ENCODE assay signal across 26 cellular contexts in the genomic region with DNA sequence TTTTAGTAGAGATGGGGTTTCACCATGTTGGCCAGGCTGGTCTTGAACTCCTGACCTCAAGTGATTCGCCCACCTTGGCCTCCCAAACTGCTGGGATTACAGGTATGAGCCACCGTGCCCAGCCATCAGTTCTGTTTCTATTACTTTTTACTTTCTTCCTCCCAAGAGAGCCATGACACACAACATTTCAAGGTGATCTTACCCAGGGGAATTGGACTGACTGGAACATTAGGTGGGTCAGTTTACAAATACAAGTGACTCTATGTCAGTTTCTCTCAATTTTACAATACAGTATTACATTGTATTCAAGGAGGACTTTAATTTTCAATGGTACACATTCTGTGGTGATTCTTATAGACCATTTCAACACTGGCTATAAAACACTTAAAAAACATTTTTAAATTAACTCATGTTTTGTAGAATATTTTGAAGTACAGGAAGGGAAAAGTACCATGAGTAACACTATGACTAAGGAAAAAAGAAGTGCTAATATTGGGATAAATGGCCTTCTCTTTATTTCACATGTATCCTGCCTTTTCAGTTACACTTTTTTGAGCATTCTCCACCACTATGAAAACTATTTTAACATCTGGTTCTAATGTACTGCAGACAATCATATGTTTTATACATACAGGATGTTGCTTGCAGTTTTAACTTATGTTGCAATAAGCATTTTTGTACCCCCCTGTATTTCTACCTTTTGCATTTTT. TPM values are rescaled to one million over a fixed set of nuclear protein-coding genes. Genes with fewer than 3 reads are reported as not detected.
DNase-seq lines count a peak whose midpoint lies in the region; ATAC-seq and TF ChIP-seq lines count a peak whose summit lies in the region.
"Had no signal": no experiment of that assay in that cellular context is flagged by ENCODE, and none has a peak within 500 bp of the region (broad histone marks: within the 10 kb centered on the region; RNA-seq: fewer than 3 reads in every experiment).

No MANE protein-coding gene starts in this region.

- no peak for ATAC-seq in GM18517 (IDR thresholded peaks at IDR 0.05; ENCODE audit: unreplicated experiment)
- ATAC-seq: activated CD8-positive, alpha-beta T cell treated with anti-CD3 and anti-CD28 coated beads, Interleukin-2, amount 10 ng/mL, durations not matched to agents 7 days and 5 days; gastrocnemius medialis; naive thymus-derived CD8-positive, alpha-beta T cell; right lobe of liver; stimulated activated effector memory CD8-positive, alpha-beta T cell treated with anti-CD3 and anti-CD28 coated beads, Interleukin-12 subunit alpha, Interleukin-12 subunit beta, amount 100 ng/mL, for 72 hours had no signal

- no peaks in the 10 kb centered on the region for H3K9me3 ChIP-seq in smooth muscle cell (replicated peaks; ENCODE audit: low read depth)
- H3K9me3 ChIP-seq: gastrocnemius medialis, right lobe of liver, vagina had no signal

- peak; percentile 57 for DNase-seq in BJ (ENCODE audit: low read depth)
- peak; percentile 17 for DNase-seq in LHCN-M2 (ENCODE audit: low read depth)
- DNase-seq in cardiac fibroblast (ENCODE audit: low read depth in 2 of 2) = peak; percentile 12 to 69
- DNase-seq in kidney tubule cell (ENCODE audit: low spot score) = peak; percentile 30
- no peak for DNase-seq in NCI-H1417 treated with DMSO at 0.1 percent for 48 hours (lab: John Stamatoyannopoulos, UW)
- no peak for DNase-seq in smooth muscle cell (lab: John Stamatoyannopoulos, UW; ENCODE audit: unreplicated experiment)
- no peak for DNase-seq in NCI-H510A treated with DMSO at 0.1 percent for 48 hours (lab: John Stamatoyannopoulos, UW)
- DNase-seq: ACHN; activated CD4-positive, CD25-positive, alpha-beta regulatory T cell treated with anti-CD3 and anti-CD28 coated beads, Interleukin-2, amount 50 U/mL, for 72 hours; activated CD8-positive, alpha-beta T cell treated with anti-CD3 and anti-CD28 coated beads, Interleukin-2, amount 10 ng/mL, durations not matched to agents 7 days and 5 days; activated naive CD4-positive, alpha-beta T cell treated with anti-CD3 and anti-CD28 coated beads, Interleukin-2, amount 10 ng/mL, durations not matched to agents 7 days and 5 days; activated T-cell treated with anti-CD3 and anti-CD28 coated beads, Interleukin-2, amount 50 U/mL, for 1 hour; anterior cingulate cortex; endodermal cell; gastrocnemius medialis; GDM1; GOT3; mesendoderm; naive thymus-derived CD8-positive, alpha-beta T cell; NCI-H1105; NCI-H2081 treated with DMSO at 0.1 percent for 48 hours; NCI-H446 treated with DMSO at 0.1 percent for 48 hours; right lobe of liver had no signal

- H3F3A ChIP-seq in smooth muscle cell (ENCODE audit: low read depth) = no peaks in the 10 kb centered on the region

- POLR2A ChIA-PET in BJ (lab: Charles Lee) = no interaction called here

- no peak overlapping the region for H3K4me2 ChIP-seq in smooth muscle cell

- no peak overlapping the region for H3K9ac ChIP-seq in smooth muscle cell (ENCODE audit: low read depth)

- H3K4me3 ChIP-seq in BJ (ENCODE audit: low read depth, low read length) (no peak overlapping the region), cardiac fibroblast (replicated peaks in 1 of 2; ENCODE audit: low read depth in 2 of 2, low read length in 2 of 2) (no peak overlapping the region), smooth muscle cell (no peak overlapping the region)
- H3K4me3 ChIP-seq: gastrocnemius medialis, right lobe of liver, vagina had no signal

- H4K20me1 ChIP-seq in smooth muscle cell (ENCODE audit: low read depth) = peaks cover 1% of the 10 kb centered on the region

- H3K79me2 ChIP-seq in smooth muscle cell (ENCODE audit: low read depth) = peaks cover 11% of the 10 kb centered on the region

- H3K36me3 ChIP-seq in BJ (ENCODE audit: control insufficient read depth, insufficient read depth, low read length) (no peaks in the 10 kb centered on the region), smooth muscle cell (ENCODE audit: low read depth) (no peaks in the 10 kb centered on the region)
- H3K36me3 ChIP-seq: gastrocnemius medialis, right lobe of liver, vagina had no signal

- H2AFZ ChIP-seq in smooth muscle cell (ENCODE audit: low read depth) = no peak overlapping the region

- CTCF ChIA-PET in BJ (lab: Yijun Ruan, JAX) = interaction anchor here (1.5 kb wide), 1 partner anchor 13 kb away, joined by 3 read pairs; no protein-coding TSS in a partner anchor

- no peaks in the 10 kb centered on the region for H3K27me3 ChIP-seq in BJ (ENCODE audit: control insufficient read depth, insufficient read depth, low read length)
- H3K27me3 ChIP-seq in smooth muscle cell (ENCODE audit: low read depth) = no peaks in the 10 kb centered on the region
- H3K27me3 ChIP-seq: right lobe of liver, vagina had no signal

- no peak for TF ChIP-seq CTCF in BJ (IDR thresholded peaks at IDR 0.05; ENCODE audit: insufficient read depth, low read depth, low read length)
- TF ChIP-seq CTCF in cardiac fibroblast (IDR thresholded peaks at IDR 0.05; ENCODE audit: low read depth, low read length) = no peak
- no peak for TF ChIP-seq CTCF in smooth muscle cell (IDR thresholded peaks at IDR 0.05; ENCODE audit: borderline replicate concordance, insufficient read depth, poor library complexity, severe bottlenecking)

- WGBS in smooth muscle cell (ENCODE audit: low lambda C conversion rate) = 94% methylated on average over 2 of the region's 2 CpGs

- H3K27ac ChIP-seq in smooth muscle cell (ENCODE audit: low read depth) = no peak overlapping the region
- H3K27ac ChIP-seq: gastrocnemius medialis, right lobe of liver, vagina had no signal

- peaks cover 22% of the 10 kb centered on the region for H3K4me1 ChIP-seq in smooth muscle cell (ENCODE audit: low read depth)
- H3K4me1 ChIP-seq: gastrocnemius medialis, right lobe of liver, vagina had no signal

RNA-seq across cellular contexts. Expression of a gene that starts 8.3 kb away (rescaled TPM):
- polyA plus RNA-seq in BJ (2011; rRNA removed) = 101 and 104 TPM in 2 replicates
- polyA minus RNA-seq in BJ (2011; rRNA and poly(A)+ RNA removed) = 31.3 and 33.9 TPM in 2 replicates
- total RNA-seq in LHCN-M2 (2014; rRNA removed) = 13.0 and 14.9 TPM in 2 replicates
- polyA plus RNA-seq in LHCN-M2 (2012) = 2.0 TPM
- total RNA-seq in smooth muscle cell = 34.9 and 52.6 TPM in 2 replicates
- 26.1 and 52.2 TPM in 2 replicates for polyA plus RNA-seq in smooth muscle cell
- total RNA-seq: activated CD8-positive, alpha-beta T cell treated with anti-CD3 and anti-CD28 coated beads, Interleukin-2, amount 10 ng/mL, durations not matched to agents 7 days and 5 days; naive thymus-derived CD8-positive, alpha-beta T cell had no signal
- polyA plus RNA-seq: naive thymus-derived CD8-positive, alpha-beta T cell had no signal

Comparison
In these comparisons a context has a peak if more than half of its experiments do, and no peak if none do; other contexts are left out.
1. DNase-seq: peak in BJ (single experiment), LHCN-M2 (single experiment), cardiac fibroblast (2 of 2) and kidney tubule cell (single experiment); none in NCI-H1417 treated with DMSO at 0.1 percent for 48 hours (single experiment), smooth muscle cell (single experiment) and NCI-H510A treated with DMSO at 0.1 percent for 48 hours (single experiment).